In the genomic region with DNA sequence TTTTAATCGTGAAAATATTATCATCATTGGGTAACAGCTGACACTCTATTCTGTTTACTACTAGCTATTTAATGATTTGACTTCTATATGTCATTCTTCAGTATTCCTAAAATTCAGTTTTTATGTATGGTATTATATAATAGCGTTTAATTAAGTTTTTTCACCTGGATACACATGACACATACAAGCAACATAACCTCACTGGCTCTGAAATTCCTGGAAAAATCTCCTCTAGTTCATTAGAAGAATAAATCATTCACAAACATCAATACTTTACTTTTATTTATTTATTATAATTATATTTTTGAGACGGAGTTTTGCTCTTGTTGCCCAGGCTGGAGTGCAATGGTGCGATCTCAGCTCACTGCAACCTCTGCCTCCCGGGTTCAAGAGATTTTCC, we compare ENCODE assay signal across 33 cellular contexts.
"Had no signal": no experiment of that assay in that cellular context is flagged by ENCODE, and none has a peak within 500 bp of the region (broad histone marks: within the 10 kb centered on the region; RNA-seq: fewer than 3 reads in every experiment).

No MANE protein-coding gene starts in this region.

- FAIRE-seq: astrocyte, TTC549 had no signal

- H3K27me3 ChIP-seq: adrenal gland, body of pancreas, brain microvascular endothelial cell, breast epithelium had no signal

- DNase-seq: activated B cell treated with CpG ODN at 0.5 μM for 24 hours; activated CD4-positive, alpha-beta memory T cell treated with anti-CD3 and anti-CD28 coated beads for 36 hours; activated CD4-positive, alpha-beta T cell treated with anti-CD3 and anti-CD28 coated beads for 4 hours; activated CD4-positive, alpha-beta T cell treated with anti-CD3 and anti-CD28 coated beads, Interleukin-2, amount 10 ng/mL, durations not matched to agents 24 days and 14 days; activated CD4-positive, alpha-beta T cell treated with anti-CD3 and anti-CD28 coated beads, Interleukin-2, amount 50 U/mL, for 1 hour; activated CD4-positive, alpha-beta T cell treated with anti-CD3 and anti-CD28 coated beads, Interleukin-2, amount 50 U/mL, for 4 hours; activated CD4-positive, CD25-positive, alpha-beta regulatory T cell treated with anti-CD3 and anti-CD28 coated beads, Interleukin-2, amount 50 U/mL, for 72 hours; activated CD8-positive, alpha-beta memory T cell treated with anti-CD3 and anti-CD28 coated beads, Interleukin-2, amount 50 U/mL, for 4 hours; activated CD8-positive, alpha-beta T cell treated with anti-CD3 and anti-CD28 coated beads for 36 hours; activated effector memory CD4-positive, alpha-beta T cell treated with anti-CD3 and anti-CD28 coated beads, Interleukin-2, amount 50 U/mL, for 16 hours; activated gamma-delta T cell treated with Interleukin-2 at 50 U/mL for 16 hours; activated naive CD4-positive, alpha-beta T cell; activated naive CD4-positive, alpha-beta T cell treated with anti-CD3 and anti-CD28 coated beads for 36 hours; activated naive CD4-positive, alpha-beta T cell treated with anti-CD3 and anti-CD28 coated beads, Interleukin-2, amount 50 U/mL, for 16 hours; activated naive CD8-positive, alpha-beta T cell treated with anti-CD3 and anti-CD28 coated beads for 36 hours; activated T-cell treated with anti-CD3 and anti-CD28 coated beads for 4 hours; activated T-cell treated with anti-CD3 and anti-CD28 coated beads, Interleukin-2, amount 50 U/mL, for 1 hour; activated T-cell treated with anti-CD3 and anti-CD28 coated beads, Interleukin-2, amount 50 U/mL, for 4 hours; activated T-cell treated with anti-CD3 and anti-CD28 coated beads, Interleukin-2, amount 50 U/mL, for 72 hours; adrenal gland; amniotic stem cell; aorta; body of pancreas; brain microvascular endothelial cell; central memory CD4-positive, alpha-beta T cell; T-helper 2 cell; T-helper 9 cell had no signal

- H3K4me3 ChIP-seq: adrenal gland, body of pancreas, breast epithelium had no signal

- H3K4me1 ChIP-seq: adrenal gland, breast epithelium had no signal

- H3K36me3 ChIP-seq: breast epithelium had no signal

- H3K9me3 ChIP-seq: adrenal gland, body of pancreas, breast epithelium had no signal

- ATAC-seq: activated CD8-positive, alpha-beta T cell treated with anti-CD3 and anti-CD28 coated beads for 36 hours; activated naive CD4-positive, alpha-beta T cell treated with anti-CD3 and anti-CD28 coated beads, Interleukin-2, amount 50 U/mL, for 72 hours; activated T-cell treated with anti-CD3 and anti-CD28 coated beads, Interleukin-2, amount 50 U/mL, for 4 hours; activated T-cell treated with anti-CD3 and anti-CD28 coated beads, Interleukin-2, amount 50 U/mL, for 72 hours; activated T-helper 17 cell treated with anti-CD3 and anti-CD28 coated beads, Interleukin-2, amount 50 U/mL, for 72 hours; body of pancreas had no signal

- H3K27ac ChIP-seq: adrenal gland, body of pancreas, brain microvascular endothelial cell, breast epithelium, VCaP had no signal
